Comparison of ENCODE assay signal across 21 cellular contexts in genomic region chr11:85767277-85767676, GRCh38. TPM values are rescaled to one million over a fixed set of nuclear protein-coding genes. Genes with fewer than 3 reads are reported as not detected.
DNase-seq lines count a peak whose midpoint lies in the region; TF ChIP-seq lines count a peak whose summit lies in the region.
"Had no signal": no experiment of that assay in that cellular context is flagged by ENCODE, and none has a peak within 500 bp of the region (broad histone marks: within the 10 kb centered on the region; RNA-seq: fewer than 3 reads in every experiment).

No MANE protein-coding gene starts in this region.

- in situ Hi-C loops in GM23248 (cut with MboI) = no loop called here

- no peak overlapping the region for H3K27ac ChIP-seq in GM23248
- H3K27ac ChIP-seq in spleen = peak overlapping the region in 5 of 8 donors; percentile 11 to 42 (median 32)
- peak overlapping the region in 1 of 2 donors; percentile 5 for H3K27ac ChIP-seq in coronary artery
- H3K27ac ChIP-seq: A549, SJCRH30 had no signal

- DNase-seq in GM23248 (no peak), epithelial cell of proximal tubule (ENCODE audit: low read depth) (peak; percentile 58), left kidney (ENCODE audit: low read depth, low spot score) (peak; percentile 86), spleen (no peak), coronary artery (ENCODE audit: low spot score) (no peak), pons (ENCODE audit: low spot score) (no peak), DMS 273 treated with DMSO at 0.1 percent for 48 hours (lab: John Stamatoyannopoulos, UW) (no peak)
- DNase-seq: C1 segment of cervical spinal cord; CD4-positive, alpha-beta memory T cell; COR-L47; DMS79 treated with DMSO at 0.1 percent for 48 hours; GF-D8; HCEC 1CT; KG1; NCI-H1417; NCI-H1694; NCI-H2029 treated with DMSO at 0.1 percent for 48 hours; NCI-H2227 treated with DMSO at 0.1 percent for 48 hours; NCI-H69; SJCRH30 had no signal

- H3K36me3 ChIP-seq in GM23248 (ENCODE audit: low read depth) = no peaks in the 10 kb centered on the region
- H3K36me3 ChIP-seq in spleen = no peaks in the 10 kb centered on the region
- H3K36me3 ChIP-seq: SJCRH30 had no signal

- H3F3A ChIP-seq in GM23248 (ENCODE audit: insufficient read depth) = no peaks in the 10 kb centered on the region

- intact Hi-C loops in spleen (cut with DNase I; ENCODE audit: low total_unique reads) = no loop called here

- H3K9me3 ChIP-seq in GM23248 (ENCODE audit: low read depth) (no peaks in the 10 kb centered on the region), spleen (peaks cover 0 to 10% (median 0%) of the 10 kb centered on the region in 8 donors)
- H3K9me3 ChIP-seq: A549 had no signal

- no peaks in the 10 kb centered on the region for H4K20me1 ChIP-seq in GM23248 (ENCODE audit: insufficient read depth)

- TF ChIP-seq CTCF in epithelial cell of proximal tubule (conservative IDR thresholded peaks at IDR 0.05; ENCODE audit: low read depth, low read length) (no peak), spleen (IDR thresholded peaks at IDR 0.05 in 8 of 11, conservative IDR thresholded peaks at IDR 0.05 in 3 of 11) (no peak), coronary artery (IDR thresholded peaks at IDR 0.05) (no peak)

- no peak overlapping the region for H3K4me2 ChIP-seq in GM23248 (ENCODE audit: unreplicated experiment)
- H3K4me2 ChIP-seq: A549 had no signal

- no peaks in the 10 kb centered on the region for H3K79me2 ChIP-seq in GM23248 (ENCODE audit: insufficient read depth)

- peak overlapping the region; percentile 50; the same call in 1 of the 2 replicates for H2AFZ ChIP-seq in GM23248

- H3K27me3 ChIP-seq in GM23248 (replicated peaks; ENCODE audit: insufficient read depth) (no peaks in the 10 kb centered on the region), spleen (replicated peaks in 1 of 7) (no peaks in the 10 kb centered on the region)
- H3K27me3 ChIP-seq: SJCRH30 had no signal

- no peaks in the 10 kb centered on the region for H3K9me2 ChIP-seq in GM23248 (ENCODE audit: insufficient read depth)

- no peak for TF ChIP-seq POLR2A in spleen (IDR thresholded peaks at IDR 0.05)

- H3K4me1 ChIP-seq in GM23248 (ENCODE audit: insufficient read depth) (no peaks in the 10 kb centered on the region), spleen (peaks cover 0 to 7% (median 0%) of the 10 kb centered on the region in 6 donors)

- no peak overlapping the region for H3K4me3 ChIP-seq in GM23248
- peak overlapping the region; percentile 37 for H3K4me3 ChIP-seq in epithelial cell of proximal tubule (ENCODE audit: low read depth, low read length)
- no peak overlapping the region for H3K4me3 ChIP-seq in spleen
- no peak overlapping the region for H3K4me3 ChIP-seq in coronary artery
- H3K4me3 ChIP-seq: A549, SJCRH30 had no signal

- H3K9ac ChIP-seq in GM23248 = no peak overlapping the region

- 52 to 64% methylated on average over 1 of the region's 1 CpG for WGBS in GM23248 (ENCODE audit: low coverage in 1 of 2, low lambda C conversion rate in 2 of 2, missing lambda C conversion rate in 2 of 2), 2 experiments
- WGBS in spleen, 5 donors = 74 to 93% (median 89%) methylated on average over 1 of the region's 1 CpG

RNA-seq across cellular contexts. Expression of gene SYTL2, which starts 43.7 kb away (rescaled TPM):
- total RNA-seq in GM23248 (2014; rRNA removed; shearing (Covaris generic)) = 3.3 and 5.3 TPM in 2 replicates
- polyA plus RNA-seq in GM23248 (2016; fragmentation: Nextera tagmentation; extraction: Ambion mirVana) (3.5 TPM in 2 replicates), spleen (1 to 10 TPM; 2.7 to 4.5 (median 3.1) TPM)
- total RNA-seq in epithelial cell of proximal tubule (5.6 and 25.7 TPM in 2 replicates), spleen (100 to 1,000 TPM in 1 of 7 donors, 10 to 100 TPM in 6; 20.4 to 176 (median 31.1) TPM)

Comparison
In these comparisons a context has a peak if more than half of its experiments do, and no peak if none do; other contexts are left out.
1. DNase-seq: peak in epithelial cell of proximal tubule (single experiment) and left kidney (single experiment); none in GM23248 (single experiment), spleen (single experiment), coronary artery (single experiment), pons (single experiment) and DMS 273 treated with DMSO at 0.1 percent for 48 hours (single experiment).